Comparison of ENCODE assay signal across 9 cellular contexts in genomic region chr14:78519863-78520262, GRCh38.
A peak's percentile ranks its signal among the peaks of the same experiment; 100 is the strongest.
DNase-seq lines count a peak whose midpoint lies in the region; ATAC-seq and TF ChIP-seq lines count a peak whose summit lies in the region.
"Had no signal": no experiment of that assay in that cellular context is flagged by ENCODE, and none has a peak within 500 bp of the region (broad histone marks: within the 10 kb centered on the region; RNA-seq: fewer than 3 reads in every experiment).

No MANE protein-coding gene starts in this region.

- no peak overlapping the region for H3K4me3 Mint-ChIP-seq in GM23338

- H3K27ac ChIP-seq in GM23338 (ENCODE audit: low read depth) = no peak overlapping the region
- H3K27ac ChIP-seq in hepatocyte = no peak overlapping the region
- no peak overlapping the region for H3K27ac ChIP-seq in ascending aorta

- no peaks in the 10 kb centered on the region for H3K27me3 Mint-ChIP-seq in GM23338 (ENCODE audit: insufficient read depth, low read depth, poor library complexity)

- intact Hi-C loops in ascending aorta (cut with DNase I) = no loop called here

- no peaks in the 10 kb centered on the region for H3F3A ChIP-seq in GM23338 (replicated peaks; ENCODE audit: low read depth)

- H2AFZ ChIP-seq in GM23338 (no peak overlapping the region), hepatocyte (no peak overlapping the region)

- ATAC-seq in GM23338 = peak; percentile 55; the same call in 2 of the 3 replicates
- no peak for ATAC-seq in HG03520 (IDR thresholded peaks at IDR 0.05; ENCODE audit: unreplicated experiment)

- H3K4me1 Mint-ChIP-seq in GM23338 = peaks cover 15% of the 10 kb centered on the region

- H3K9me3 Mint-ChIP-seq in GM23338 = no peaks in the 10 kb centered on the region

- H3K4me2 ChIP-seq in GM23338 (no peak overlapping the region), hepatocyte (no peak overlapping the region)

- H3K9me3 ChIP-seq in hepatocyte (ENCODE audit: low read depth) = no peaks in the 10 kb centered on the region
- no peaks in the 10 kb centered on the region for H3K9me3 ChIP-seq in ascending aorta

- H3K4me3 ChIP-seq in GM23338 (no peak overlapping the region), hepatocyte (no peak overlapping the region), ascending aorta (no peak overlapping the region)

- H3K4me1 ChIP-seq in GM23338 (ENCODE audit: insufficient read depth) (peaks cover 4% of the 10 kb centered on the region; the same call in 1 of the 2 replicates), hepatocyte (ENCODE audit: insufficient read depth) (no peaks in the 10 kb centered on the region), ascending aorta (no peaks in the 10 kb centered on the region)

- TF ChIP-seq CTCF in GM23338 (conservative IDR thresholded peaks at IDR 0.05; ENCODE audit: low read depth in 2 of 2) (no peak), hepatocyte (IDR thresholded peaks at IDR 0.05; ENCODE audit: poor library complexity) (no peak), ascending aorta (IDR thresholded peaks at IDR 0.05) (no peak)

- H3K79me2 ChIP-seq in GM23338 (replicated peaks; ENCODE audit: insufficient read depth) (no peaks in the 10 kb centered on the region), hepatocyte (no peaks in the 10 kb centered on the region)

- no peaks in the 10 kb centered on the region for H3K36me3 Mint-ChIP-seq in GM23338 (ENCODE audit: low read depth)

- no peak overlapping the region for H3K27ac Mint-ChIP-seq in GM23338

- H3K27me3 ChIP-seq in GM23338 (ENCODE audit: insufficient read depth) (no peaks in the 10 kb centered on the region), hepatocyte (no peaks in the 10 kb centered on the region), ascending aorta (no peaks in the 10 kb centered on the region)

- H3K36me3 ChIP-seq in GM23338 (ENCODE audit: insufficient read depth) = no peaks in the 10 kb centered on the region
- no peaks in the 10 kb centered on the region for H3K36me3 ChIP-seq in hepatocyte (replicated peaks; ENCODE audit: insufficient read depth, low read depth)
- H3K36me3 ChIP-seq in ascending aorta = no peaks in the 10 kb centered on the region

- H4K20me1 ChIP-seq in GM23338 (replicated peaks; ENCODE audit: insufficient read depth) = no peaks in the 10 kb centered on the region
- H4K20me1 ChIP-seq in hepatocyte (ENCODE audit: insufficient read depth, poor library complexity, severe bottlenecking) = no peaks in the 10 kb centered on the region

- DNase-seq in AG20443 (ENCODE audit: low spot score) = peak; percentile 8
- peak; percentile 73 for DNase-seq in GM23338 (ENCODE audit: low spot score)
- DNase-seq in UCSD-AML1 (lab: John Stamatoyannopoulos, UW; ENCODE audit: unreplicated experiment) = peak; percentile 13
- DNase-seq in hepatocyte (ENCODE audit: low spot score) = peak; percentile 73
- no peak for DNase-seq in DMS79 treated with DMSO at 0.1 percent for 48 hours (lab: John Stamatoyannopoulos, UW)
- no peak for DNase-seq in ascending aorta (ENCODE audit: low spot score in 2 of 2)
- no peak for DNase-seq in SHP77 (lab: John Stamatoyannopoulos, UW)
- DNase-seq: aorta had no signal

- H3K9me2 ChIP-seq in GM23338 (ENCODE audit: insufficient read depth) (no peaks in the 10 kb centered on the region), hepatocyte (replicated peaks; ENCODE audit: insufficient read depth) (no peaks in the 10 kb centered on the region)

TF ChIP-seq in GM23338, 12 proteins besides CTCF, POLR2A, EP300 and RAD21:
- TF ChIP-seq EZH2phosphoT487 (IDR thresholded peaks at IDR 0.05; ENCODE audit: unreplicated experiment) (no peak), ZNF462 (CRISPR knock-in tag; IDR thresholded peaks at IDR 0.05) (peak; percentile 52; the same call in 1 of the 2 replicates), CREB1 (CRISPR knock-in tag; IDR thresholded peaks at IDR 0.05; ENCODE audit: low read depth) (no peak), REST (IDR thresholded peaks at IDR 0.05; ENCODE audit: unreplicated experiment) (peak; percentile 84)

Comparison
In these comparisons a context has a peak if more than half of its experiments do, and no peak if none do; other contexts are left out.
1. DNase-seq: peak in AG20443 (single experiment), GM23338 (single experiment), UCSD-AML1 (single experiment) and hepatocyte (single experiment); none in DMS79 treated with DMSO at 0.1 percent for 48 hours (single experiment), ascending aorta (0 of 2) and SHP77 (0 of 2).